1 cellular context compared by ENCODE assay signal in the genomic region with DNA sequence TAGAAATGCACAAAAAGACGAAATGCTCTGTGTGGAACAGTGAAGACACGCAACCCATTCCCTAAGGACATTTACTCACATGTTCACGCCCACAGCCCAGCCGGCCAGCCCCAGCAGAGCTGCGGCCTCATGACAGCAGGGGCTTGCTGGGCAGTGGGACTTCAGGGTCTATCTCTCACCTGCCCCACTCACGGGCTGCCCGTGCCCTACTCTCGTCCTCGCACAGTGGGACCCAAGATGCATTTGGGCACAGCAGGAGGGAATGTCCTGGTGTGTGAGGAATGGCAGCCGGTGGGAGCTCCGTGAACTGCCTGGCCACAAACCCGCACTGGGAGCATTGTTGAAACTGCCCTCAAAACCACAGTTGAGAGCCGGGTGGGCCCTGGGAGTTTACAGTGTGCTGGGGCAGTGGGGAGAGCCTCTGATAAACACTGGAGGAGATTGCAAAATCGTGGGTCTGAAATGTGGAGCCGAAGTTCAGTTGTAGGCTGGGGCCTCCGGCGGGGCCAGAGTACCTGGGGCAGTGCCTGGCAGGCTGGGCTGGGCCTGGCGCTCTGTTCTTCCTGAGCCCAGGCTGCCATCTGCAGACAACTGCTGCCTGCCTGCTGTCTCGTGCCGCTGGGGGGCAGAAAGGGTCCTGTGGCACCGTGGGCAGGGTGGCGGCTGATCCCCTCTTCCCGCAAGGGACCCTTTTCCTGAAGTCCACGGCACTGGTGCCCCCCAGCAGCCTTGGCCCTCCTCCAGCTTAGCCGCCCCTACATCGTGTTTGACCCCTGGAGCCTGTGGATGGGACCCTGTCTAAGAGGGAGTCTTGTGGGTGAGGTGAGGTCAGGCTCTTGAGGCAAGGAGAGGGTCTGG.
A peak's percentile ranks its signal among the peaks of the same experiment; 100 is the strongest.
TF ChIP-seq lines count a peak whose summit lies in the region.

No MANE protein-coding gene starts in this region.

TF ChIP-seq in IMR-90, 13 proteins besides CTCF, POLR2A, EP300 and RAD21 (continued from another document):
- TF ChIP-seq MAZ (IDR thresholded peaks at IDR 0.05; ENCODE audit: borderline replicate concordance, low read depth, low read length) (no peak; the same call in 1 of the 2 replicates), CHD1 (IDR thresholded peaks at IDR 0.05; ENCODE audit: low read depth, low read length) (no peak), NFE2L2 (IDR thresholded peaks at IDR 0.05; ENCODE audit: low read depth, low read length) (peak; percentile 30; the same call in 1 of the 2 replicates), RCOR1 (IDR thresholded peaks at IDR 0.05; ENCODE audit: insufficient replicate concordance, low read length) (no peak), MXI1 (IDR thresholded peaks at IDR 0.05; ENCODE audit: borderline replicate concordance, low read depth, low read length) (no peak), FOS (IDR thresholded peaks at IDR 0.05; ENCODE audit: low read depth, low read length) (no peak)
- TF ChIP-seq, protein P1, sequence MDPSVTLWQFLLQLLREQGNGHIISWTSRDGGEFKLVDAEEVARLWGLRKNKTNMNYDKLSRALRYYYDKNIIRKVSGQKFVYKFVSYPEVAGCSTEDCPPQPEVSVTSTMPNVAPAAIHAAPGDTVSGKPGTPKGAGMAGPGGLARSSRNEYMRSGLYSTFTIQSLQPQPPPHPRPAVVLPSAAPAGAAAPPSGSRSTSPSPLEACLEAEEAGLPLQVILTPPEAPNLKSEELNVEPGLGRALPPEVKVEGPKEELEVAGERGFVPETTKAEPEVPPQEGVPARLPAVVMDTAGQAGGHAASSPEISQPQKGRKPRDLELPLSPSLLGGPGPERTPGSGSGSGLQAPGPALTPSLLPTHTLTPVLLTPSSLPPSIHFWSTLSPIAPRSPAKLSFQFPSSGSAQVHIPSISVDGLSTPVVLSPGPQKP (IDR thresholded peaks at IDR 0.05; ENCODE audit: borderline replicate concordance, low read depth, low read length), result no peak
